Comparison of ENCODE assay signal across 15 cellular contexts in the genomic region with DNA sequence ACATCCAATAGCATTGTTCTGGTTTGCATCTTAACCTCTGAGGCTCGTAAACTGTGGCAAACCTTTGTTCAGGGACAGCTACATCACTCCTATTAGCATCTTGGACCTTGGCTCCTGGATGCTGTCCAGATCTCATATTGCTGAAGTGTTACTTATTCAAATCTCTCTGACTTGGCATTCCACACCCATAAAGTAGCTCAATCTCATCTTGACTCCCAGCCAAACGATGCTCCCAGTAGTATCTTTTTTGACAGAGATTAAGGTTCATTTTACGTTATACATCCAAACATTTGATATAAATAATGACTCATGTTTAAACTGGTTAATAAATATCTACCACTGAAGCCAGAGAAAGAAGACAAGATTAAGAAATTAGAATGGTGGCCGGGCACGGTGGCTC. TPM values are rescaled to one million over a fixed set of nuclear protein-coding genes. Genes with fewer than 3 reads are reported as not detected.
DNase-seq lines count a peak whose midpoint lies in the region; ATAC-seq, FAIRE-seq and TF ChIP-seq lines count a peak whose summit lies in the region.
"Had no signal": no experiment of that assay in that cellular context is flagged by ENCODE, and none has a peak within 500 bp of the region (broad histone marks: within the 10 kb centered on the region; RNA-seq: fewer than 3 reads in every experiment).

No MANE protein-coding gene starts in this region.

- H3K79me2 ChIP-seq in PC-3 (ENCODE audit: low read length) (peaks cover 13% of the 10 kb centered on the region), HepG2 (ENCODE audit: insufficient read depth, low read length) (peaks cover 11% of the 10 kb centered on the region)

- no peak for TF ChIP-seq RAD21 in HepG2 (CRISPR knock-in tag; IDR thresholded peaks at IDR 0.05)

- no peak for ATAC-seq in PC-3
- no peak for ATAC-seq in HepG2
- no peak for ATAC-seq in activated CD4-positive, CD25-positive, alpha-beta regulatory T cell treated with anti-CD3 and anti-CD28 coated beads, Interleukin-2, amount 50 U/mL, for 24 hours
- ATAC-seq in HG03175 (IDR thresholded peaks at IDR 0.05; ENCODE audit: unreplicated experiment) = no peak

- H3K4me2 ChIP-seq in PC-3 (ENCODE audit: low read length) (no peak overlapping the region), HepG2 (ENCODE audit: low read depth, low read length) (no peak overlapping the region)

- in situ Hi-C loops in HepG2 (cut with HindIII; ENCODE audit: extremely low pct_ligation_motif_present, low pct_unique_long_range_greater_than_20kb) (no loop called here), transverse colon (cut with MboI; ENCODE audit: low pct_ligation_motif_present in 1 of 4, low pct_unique_long_range_greater_than_20kb in 1 of 4, low sequenced_read_pairs in 3 of 4) (no loop called here)

- DNase-seq in HT-29 (ENCODE audit: low spot score) (peak; percentile 65), PC-3 (peak; percentile 7), HepG2 (ENCODE audit: low spot score) (no peak), transverse colon (peak; percentile 71)
- no peak for DNase-seq in activated CD4-positive, CD25-positive, alpha-beta regulatory T cell (lab: John Stamatoyannopoulos, UW)
- DNase-seq: DMS 273 treated with DMSO at 0.1 percent for 48 hours, EL, NCI-H2171, NCI-H82 had no signal

- H3F3A ChIP-seq in PC-3 (ENCODE audit: low read length, unreplicated experiment) = no peaks in the 10 kb centered on the region

- H3K4me1 ChIP-seq in PC-3 (ENCODE audit: insufficient read depth, low read length) = peaks cover 8% of the 10 kb centered on the region
- H3K4me1 ChIP-seq in HepG2 (ENCODE audit: insufficient read depth, low read length) = peaks cover 35% of the 10 kb centered on the region
- H3K4me1 ChIP-seq in transverse colon = peaks cover 4 to 12% (median 10%) of the 10 kb centered on the region in 4 donors

- TF ChIP-seq POLR2A in HepG2 (IDR thresholded peaks at IDR 0.05; ENCODE audit: insufficient read depth in 1 of 2, low read depth in 2 of 2, low read length in 2 of 2) (no peak), transverse colon (IDR thresholded peaks at IDR 0.05) (no peak)

- no peak overlapping the region for H3K4me3 ChIP-seq in PC-3 (ENCODE audit: low read length)
- H3K4me3 ChIP-seq in HepG2 (replicated peaks in 1 of 3; ENCODE audit: insufficient read depth in 1 of 3, low read depth in 2 of 3, low read length in 3 of 3) = no peak overlapping the region
- no peak overlapping the region for H3K4me3 ChIP-seq in transverse colon

- POLR2A ChIA-PET in PC-3 (lab: Charles Lee; ENCODE audit: unreplicated experiment) = no interaction called here
- POLR2A ChIA-PET in HepG2 (lab: Yijun Ruan, JAX) = interaction anchor here (1.0 to 1.2 kb wide), 2 partner anchors 26 to 59 kb away, joined by 3 read pairs; no protein-coding TSS in a partner anchor

- H3K9me2 ChIP-seq in PC-3 (replicated peaks; ENCODE audit: low read length) = no peaks in the 10 kb centered on the region

- H3K9me3 ChIP-seq in PC-3 (ENCODE audit: low read length) (no peaks in the 10 kb centered on the region), HepG2 (ENCODE audit: low read length) (no peaks in the 10 kb centered on the region), transverse colon (no peaks in the 10 kb centered on the region)

- TF ChIP-seq CTCF in PC-3 (conservative IDR thresholded peaks at IDR 0.05; ENCODE audit: low read depth, low read length) = no peak
- no peak for TF ChIP-seq CTCF in HepG2 (CRISPR knock-in tag; IDR thresholded peaks at IDR 0.05)
- TF ChIP-seq CTCF in transverse colon (IDR thresholded peaks at IDR 0.05) = no peak

- CTCF ChIA-PET in PC-3 (lab: Charles Lee) = no interaction called here
- CTCF ChIA-PET in HepG2 (lab: Yijun Ruan, JAX; ENCODE audit: low intra/inter-chr PET ratio, low total read pairs) = no interaction called here

- 57% methylated on average over 5 of the region's 5 CpGs for WGBS in HepG2 (ENCODE audit: low lambda C conversion rate)
- WGBS in transverse colon (ENCODE audit: low coverage in 1 of 2), 2 donors = 56 to 67% methylated on average over 5 of the region's 5 CpGs

- H3K27me3 ChIP-seq in PC-3 (ENCODE audit: low read length) (no peaks in the 10 kb centered on the region), HepG2 (ENCODE audit: control insufficient read depth in 1 of 2, insufficient read depth in 2 of 2, low read length in 2 of 2) (no peaks in the 10 kb centered on the region; a peak in 1 of 5 replicates), transverse colon (no peaks in the 10 kb centered on the region)

- H3K9ac ChIP-seq in PC-3 (ENCODE audit: low read length) (no peak overlapping the region), HepG2 (ENCODE audit: insufficient read depth, low read depth, low read length) (no peak overlapping the region)

- no peaks in the 10 kb centered on the region for H4K20me1 ChIP-seq in PC-3 (ENCODE audit: low read length)
- H4K20me1 ChIP-seq in HepG2 (ENCODE audit: insufficient read depth, low read length) = no peaks in the 10 kb centered on the region

- H3K27ac ChIP-seq in PC-3 (ENCODE audit: low read length) (no peak overlapping the region), HepG2 (ENCODE audit: extremely low read length, insufficient read depth, low read length) (no peak overlapping the region), transverse colon (no peak overlapping the region)

- H3K36me3 ChIP-seq in PC-3 (ENCODE audit: low read depth, low read length) (no peaks in the 10 kb centered on the region), HepG2 (replicated peaks in 1 of 2; ENCODE audit: control insufficient read depth in 1 of 2, insufficient read depth in 2 of 2, low read length in 2 of 2) (no peaks in the 10 kb centered on the region), transverse colon (no peaks in the 10 kb centered on the region)

- intact Hi-C loops in PC-3 (cut with micrococcal nuclease) = no loop called here
- intact Hi-C loops in HepG2 (cut with micrococcal nuclease; ENCODE audit: unreplicated experiment) = no loop called here
- intact Hi-C loops in transverse colon (cut with DNase I; ENCODE audit: low total_unique reads) = no loop called here

- FAIRE-seq in HepG2 (lab: Jason Lieb, UNC) = no peak
- FAIRE-seq: H54 had no signal

- BruUV-seq in PC-3 (replicated peaks; lab: Mats Ljungman, UMichigan) = no TSS peak
- BruUV-seq in HepG2 (replicated peaks; lab: Mats Ljungman, UMichigan) = no TSS peak

- TF ChIP-seq EP300 in HepG2 (IDR thresholded peaks at IDR 0.05; ENCODE audit: low read depth in 2 of 2, low read length in 2 of 2) (no peak), HepG2 (CRISPR knock-in tag; IDR thresholded peaks at IDR 0.05; ENCODE audit: borderline replicate concordance) (no peak), transverse colon (IDR thresholded peaks at IDR 0.05; ENCODE audit: low read depth) (no peak)

- H2AFZ ChIP-seq in PC-3 (ENCODE audit: low read length) (no peak overlapping the region), HepG2 (ENCODE audit: low read length) (no peak overlapping the region)

RNA-seq across cellular contexts. Expression of gene FLVCR1, which starts 4.4 kb away (rescaled TPM):
- total RNA-seq in HT-29 (2014; rRNA removed; shearing (Covaris generic)) = 11.7 and 13.6 TPM in 2 replicates
- total RNA-seq in PC-3 (2014; rRNA removed) (13.9 and 15.4 TPM in 2 replicates), HepG2 (2016; rRNA removed; fragmentation: Illumina TruSeq; extraction: Trizol) (18.6 and 39.8 TPM in 2 replicates), transverse colon (10 to 100 TPM; 13.2 to 21.3 (median 17.3) TPM)
- 41.7 and 44.4 TPM in 2 replicates for total RNA-seq in HepG2 (2016; cell fraction: cytosol; rRNA removed; fragmentation: Illumina TruSeq; extraction: Trizol; ENCODE audit: low read depth)
- total RNA-seq in HepG2 (2016; cell fraction: insoluble cytoplasmic fraction; rRNA removed; fragmentation: Illumina TruSeq; extraction: Trizol) = 20.2 and 36.6 TPM in 2 replicates
- total RNA-seq in HepG2 (2016; cell fraction: membrane; rRNA removed; fragmentation: Illumina TruSeq; extraction: Trizol) = 20.7 and 22.2 TPM in 2 replicates
- 42.5 and 47.7 TPM in 2 replicates for total RNA-seq in HepG2 (2016; cell fraction: nucleus; rRNA removed; fragmentation: Illumina TruSeq; extraction: Trizol)
- 14.8 and 16.0 TPM in 2 replicates for polyA plus RNA-seq in HepG2 (2011; rRNA removed)
- 6.6 and 8.7 TPM in 2 replicates for polyA plus RNA-seq in HepG2 (2011; cell fraction: cytosol; rRNA removed)
- polyA plus RNA-seq in HepG2 (2011; cell fraction: nucleus; rRNA removed) = 15.2 and 15.3 TPM in 2 replicates
- 11.8 and 22.8 TPM in 2 replicates for polyA plus RNA-seq in HepG2 (2012)
- polyA plus RNA-seq in HepG2 (2016; cell fraction: cytosol; fragmentation: Illumina TruSeq; extraction: Trizol; ENCODE audit: low read depth) = 2.5 and 2.7 TPM in 2 replicates
- 12.8 and 14.8 TPM in 2 replicates for polyA plus RNA-seq in HepG2 (2016; cell fraction: insoluble cytoplasmic fraction; fragmentation: Illumina TruSeq; extraction: Trizol; ENCODE audit: low read depth)
- polyA plus RNA-seq in HepG2 (2016; cell fraction: membrane; fragmentation: Illumina TruSeq; extraction: Trizol; ENCODE audit: low read depth) = 5.3 and 6.3 TPM in 2 replicates
- 59.2 and 59.9 TPM in 2 replicates for polyA plus RNA-seq in HepG2 (2016; cell fraction: nucleus; fragmentation: Illumina TruSeq; extraction: Trizol; ENCODE audit: insufficient read depth, low read depth)
- polyA minus RNA-seq in HepG2 (2011; rRNA and poly(A)+ RNA removed; ENCODE audit: low replicate concordance) = 59.0 and 72.7 TPM in 2 replicates
- 20.0 and 25.2 TPM in 2 replicates for polyA minus RNA-seq in HepG2 (2011; cell fraction: cytosol; rRNA and poly(A)+ RNA removed)
- 23.2 and 31.6 TPM in 2 replicates for polyA minus RNA-seq in HepG2 (2011; cell fraction: nucleus; rRNA and poly(A)+ RNA removed)

RNA-seq across cellular contexts. Expression of gene SPATA45, which starts 6.2 kb away (rescaled TPM):
- not detected in 2 replicates for total RNA-seq in HT-29 (2014; rRNA removed; shearing (Covaris generic))
- total RNA-seq in PC-3 (2014; rRNA removed) (not detected in 2 replicates), HepG2 (2016; rRNA removed; fragmentation: Illumina TruSeq; extraction: Trizol) (0.64 and 0.86 TPM in 2 replicates), transverse colon (not detected)
- 1.1 and 1.2 TPM in 2 replicates for total RNA-seq in HepG2 (2016; cell fraction: cytosol; rRNA removed; fragmentation: Illumina TruSeq; extraction: Trizol; ENCODE audit: low read depth)
- not detected in 2 replicates for total RNA-seq in HepG2 (2016; cell fraction: insoluble cytoplasmic fraction; rRNA removed; fragmentation: Illumina TruSeq; extraction: Trizol)
- 0.62 and 1.3 TPM in 2 replicates for total RNA-seq in HepG2 (2016; cell fraction: membrane; rRNA removed; fragmentation: Illumina TruSeq; extraction: Trizol)
- total RNA-seq in HepG2 (2016; cell fraction: nucleus; rRNA removed; fragmentation: Illumina TruSeq; extraction: Trizol) = not detected in 2 replicates
- polyA plus RNA-seq in HepG2 (2011; rRNA removed) = 0.17 TPM in 1 of 2 replicates, not detected in the other
- not detected in 2 replicates for polyA plus RNA-seq in HepG2 (2011; cell fraction: cytosol; rRNA removed)
- polyA plus RNA-seq in HepG2 (2011; cell fraction: nucleus; rRNA removed) = not detected in 2 replicates
- polyA plus RNA-seq in HepG2 (2012) = 0.51 TPM in 1 of 2 replicates, not detected in the other
- polyA plus RNA-seq in HepG2 (2016; cell fraction: cytosol; fragmentation: Illumina TruSeq; extraction: Trizol; ENCODE audit: low read depth) = 0.93 TPM in 1 of 2 replicates, not detected in the other
- not detected in 2 replicates for polyA plus RNA-seq in HepG2 (2016; cell fraction: insoluble cytoplasmic fraction; fragmentation: Illumina TruSeq; extraction: Trizol; ENCODE audit: low read depth)
- polyA plus RNA-seq in HepG2 (2016; cell fraction: membrane; fragmentation: Illumina TruSeq; extraction: Trizol; ENCODE audit: low read depth) = 0.42 and 0.63 TPM in 2 replicates
- polyA plus RNA-seq in HepG2 (2016; cell fraction: nucleus; fragmentation: Illumina TruSeq; extraction: Trizol; ENCODE audit: insufficient read depth, low read depth) = not detected in 2 replicates
- polyA minus RNA-seq in HepG2 (2011; rRNA and poly(A)+ RNA removed; ENCODE audit: low replicate concordance) = not detected in 2 replicates
- not detected in 2 replicates for polyA minus RNA-seq in HepG2 (2011; cell fraction: cytosol; rRNA and poly(A)+ RNA removed)
- polyA minus RNA-seq in HepG2 (2011; cell fraction: nucleus; rRNA and poly(A)+ RNA removed) = not detected in 2 replicates
- total RNA-seq: NCI-H460, RPMI7951 had no signal
- polyA plus RNA-seq: BJ had no signal

Comparison
In these comparisons a context has a peak if more than half of its experiments do, and no peak if none do; other contexts are left out.
1. DNase-seq: peak in HT-29 (single experiment), PC-3 (single experiment) and transverse colon (single experiment); none in HepG2 (single experiment) and activated CD4-positive, CD25-positive, alpha-beta regulatory T cell (0 of 4).